Comparison of ENCODE assay signal across 14 cellular contexts in genomic region chrX:110006826-110007375, GRCh38. TPM values are rescaled to one million over a fixed set of nuclear protein-coding genes. Genes with fewer than 3 reads are reported as not detected.
DNase-seq lines count a peak whose midpoint lies in the region; ATAC-seq and TF ChIP-seq lines count a peak whose summit lies in the region.
"Had no signal": no experiment of that assay in that cellular context is flagged by ENCODE, and none has a peak within 500 bp of the region (broad histone marks: within the 10 kb centered on the region; RNA-seq: fewer than 3 reads in every experiment).

No MANE protein-coding gene starts in this region.

- H4K20me1 ChIP-seq in OCI-LY3 (ENCODE audit: insufficient read depth, low read length), result no peaks in the 10 kb centered on the region

- H3K27me3 ChIP-seq in OCI-LY3 (ENCODE audit: low read depth, low read length) (no peaks in the 10 kb centered on the region), BE2C (no peaks in the 10 kb centered on the region)
- H3K27me3 ChIP-seq: Peyer's patch had no signal

- H2AFZ ChIP-seq in OCI-LY3 (ENCODE audit: low read depth, low read length), result no peak overlapping the region

- H3K9me3 ChIP-seq in OCI-LY3 (ENCODE audit: insufficient read depth, low read length) (no peaks in the 10 kb centered on the region), BE2C (no peaks in the 10 kb centered on the region)

- H3K27ac ChIP-seq in OCI-LY3 (ENCODE audit: low read length), result peak overlapping the region; percentile 87
- H3K27ac ChIP-seq: Peyer's patch had no signal

- peak; percentile 24 for DNase-seq in NCI-H1092 treated with DMSO at 0.1 percent for 48 hours (lab: John Stamatoyannopoulos, UW)
- no peak for DNase-seq in NCI-H1092 (lab: John Stamatoyannopoulos, UW)
- peak; percentile 13 for DNase-seq in choroid plexus epithelial cell (ENCODE audit: low read depth)
- peak; percentile 15 for DNase-seq in renal cortical epithelial cell (ENCODE audit: low read depth)
- DNase-seq in BE2C, result no peak
- DNase-seq: activated CD4-positive, alpha-beta T cell treated with anti-CD3 and anti-CD28 coated beads for 4 hours; CD8-positive, alpha-beta memory T cell; Peyer's patch; stimulated activated naive CD8-positive, alpha-beta T cell treated with anti-CD3 and anti-CD28 coated beads, Interleukin-15, Interleukin-2, amounts not matched to agents 100 U/mL and 50 U/mL, for 24 hours; T-cell had no signal

- no peak for ATAC-seq in stimulated activated memory B cell treated with anti-CD40 and anti-IgM and Interleukin-4, amounts not matched to agents 10 μg/mL and 1 μg/mL and 100 μg/mL, for 72 hours
- ATAC-seq in HG02763 (IDR thresholded peaks at IDR 0.05; ENCODE audit: unreplicated experiment), result no peak
- ATAC-seq: stimulated activated naive CD8-positive, alpha-beta T cell treated with anti-CD3 and anti-CD28 coated beads, Interleukin-15, Interleukin-2, amounts not matched to agents 100 U/mL and 50 U/mL, for 24 hours; T-cell had no signal

- H3K4me1 ChIP-seq in OCI-LY3 (ENCODE audit: low read length) (peaks cover 52% of the 10 kb centered on the region), BE2C (peaks cover 6% of the 10 kb centered on the region; the same call in 1 of the 2 replicates)

- H3K4me1 Mint-ChIP-seq in stimulated activated memory B cell treated with anti-CD40 and anti-IgM and Interleukin-4, amounts not matched to agents 10 μg/mL and 1 μg/mL and 100 μg/mL, for 72 hours, result peaks cover 74% of the 10 kb centered on the region

- H3K9ac ChIP-seq in OCI-LY3 (ENCODE audit: low read length), result peak overlapping the region; percentile 58; the same call in 1 of the 2 replicates

- TF ChIP-seq CTCF in OCI-LY3 (IDR thresholded peaks at IDR 0.05; ENCODE audit: low read depth, low read length), result no peak
- no peak for TF ChIP-seq CTCF in choroid plexus epithelial cell (conservative IDR thresholded peaks at IDR 0.05; ENCODE audit: low read depth, low read length)
- no peak for TF ChIP-seq CTCF in BE2C (IDR thresholded peaks at IDR 0.05; ENCODE audit: low read depth, low read length)

- H3K4me3 ChIP-seq in OCI-LY3 (ENCODE audit: low read length), result no peak overlapping the region
- H3K4me3 ChIP-seq in choroid plexus epithelial cell (ENCODE audit: low read depth, low read length), result no peak overlapping the region
- no peak overlapping the region for H3K4me3 ChIP-seq in BE2C (ENCODE audit: low read depth, low read length)
- H3K4me3 ChIP-seq: Peyer's patch had no signal

- H3K79me2 ChIP-seq in OCI-LY3 (ENCODE audit: low read length), result peaks cover 80% of the 10 kb centered on the region

- no peaks in the 10 kb centered on the region for H3K9me3 Mint-ChIP-seq in stimulated activated memory B cell treated with anti-CD40 and anti-IgM and Interleukin-4, amounts not matched to agents 10 μg/mL and 1 μg/mL and 100 μg/mL, for 72 hours
- H3K9me3 Mint-ChIP-seq: CD8-positive, alpha-beta memory T cell; memory B cell; T-cell had no signal

- H3K27ac Mint-ChIP-seq in stimulated activated memory B cell treated with anti-CD40 and anti-IgM and Interleukin-4, amounts not matched to agents 10 μg/mL and 1 μg/mL and 100 μg/mL, for 72 hours, result no peak overlapping the region
- H3K27ac Mint-ChIP-seq: memory B cell, T-cell had no signal

- H3K4me2 ChIP-seq in OCI-LY3 (ENCODE audit: low read length), result peak overlapping the region; percentile 77

- H3K36me3 ChIP-seq in OCI-LY3 (replicated peaks; ENCODE audit: low read depth, low read length) (peaks cover 29% of the 10 kb centered on the region), BE2C (no peaks in the 10 kb centered on the region)
- H3K36me3 ChIP-seq: Peyer's patch had no signal

- no peak overlapping the region for H3K4me3 Mint-ChIP-seq in stimulated activated memory B cell treated with anti-CD40 and anti-IgM and Interleukin-4, amounts not matched to agents 10 μg/mL and 1 μg/mL and 100 μg/mL, for 72 hours
- H3K4me3 Mint-ChIP-seq: memory B cell, T-cell had no signal

- H3K36me3 Mint-ChIP-seq in stimulated activated memory B cell treated with anti-CD40 and anti-IgM and Interleukin-4, amounts not matched to agents 10 μg/mL and 1 μg/mL and 100 μg/mL, for 72 hours, result peaks cover 9% of the 10 kb centered on the region

- H3K27me3 Mint-ChIP-seq in stimulated activated memory B cell treated with anti-CD40 and anti-IgM and Interleukin-4, amounts not matched to agents 10 μg/mL and 1 μg/mL and 100 μg/mL, for 72 hours, result no peaks in the 10 kb centered on the region
- H3K27me3 Mint-ChIP-seq: memory B cell had no signal

RNA-seq across cellular contexts. Expression of gene TMEM164, which starts 4.0 kb away (rescaled TPM):
- total RNA-seq in renal cortical epithelial cell, result 12.7 and 17.3 TPM in 2 replicates
- polyA plus RNA-seq in BE2C (2012; ENCODE audit: insufficient read depth, insufficient read length, low read depth), result 8.9 TPM

Comparison
In these comparisons a context has a peak if more than half of its experiments do, and no peak if none do; other contexts are left out.
1. DNase-seq: peak in NCI-H1092 treated with DMSO at 0.1 percent for 48 hours (single experiment), choroid plexus epithelial cell (single experiment) and renal cortical epithelial cell (single experiment); none in NCI-H1092 (single experiment) and BE2C (single experiment).